1 cellular context compared by ENCODE assay signal in the genomic region with DNA sequence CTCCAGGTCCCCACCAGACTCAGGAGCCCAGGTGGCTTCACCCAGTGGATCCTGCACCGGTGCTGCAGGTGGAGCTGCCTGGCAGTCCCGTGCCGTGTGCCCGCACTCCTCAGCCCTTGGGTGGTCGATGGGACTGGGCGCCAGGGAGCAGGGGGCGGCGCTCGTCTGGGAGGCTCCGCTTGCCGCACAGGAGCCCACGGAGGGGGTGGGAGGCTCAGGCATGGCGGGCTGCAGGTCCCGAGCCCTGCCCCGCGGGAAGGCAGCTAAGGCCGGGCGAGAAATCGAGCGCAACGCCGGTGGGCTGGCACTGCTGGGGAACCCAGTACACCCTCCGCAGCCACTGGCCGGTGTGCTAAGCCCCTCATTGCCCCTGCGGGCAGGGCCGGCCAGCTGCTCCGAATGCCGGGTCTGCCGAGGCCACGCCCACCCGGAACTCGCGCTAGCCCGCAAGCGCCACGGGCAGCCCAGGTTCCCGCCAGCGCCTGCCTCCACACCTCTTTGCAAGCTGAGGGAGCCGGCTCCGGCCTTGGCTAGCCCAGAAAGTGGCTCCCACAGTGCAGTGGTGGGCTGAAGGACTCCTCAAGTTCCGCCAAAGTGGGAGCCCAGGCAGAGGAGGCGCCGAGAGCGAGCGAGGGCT.
TF ChIP-seq lines count a peak whose summit lies in the region.
"Not testable (repeated sequence)": the region's sequence is repeated elsewhere in the genome, so short reads cannot be mapped to it uniquely, and the experiment has no call there.

No MANE protein-coding gene starts in this region.

TF ChIP-seq in K562, 482 proteins besides CTCF, POLR2A, EP300 and RAD21 (continued from another document and continues in another):
- TF ChIP-seq, protein P1, sequence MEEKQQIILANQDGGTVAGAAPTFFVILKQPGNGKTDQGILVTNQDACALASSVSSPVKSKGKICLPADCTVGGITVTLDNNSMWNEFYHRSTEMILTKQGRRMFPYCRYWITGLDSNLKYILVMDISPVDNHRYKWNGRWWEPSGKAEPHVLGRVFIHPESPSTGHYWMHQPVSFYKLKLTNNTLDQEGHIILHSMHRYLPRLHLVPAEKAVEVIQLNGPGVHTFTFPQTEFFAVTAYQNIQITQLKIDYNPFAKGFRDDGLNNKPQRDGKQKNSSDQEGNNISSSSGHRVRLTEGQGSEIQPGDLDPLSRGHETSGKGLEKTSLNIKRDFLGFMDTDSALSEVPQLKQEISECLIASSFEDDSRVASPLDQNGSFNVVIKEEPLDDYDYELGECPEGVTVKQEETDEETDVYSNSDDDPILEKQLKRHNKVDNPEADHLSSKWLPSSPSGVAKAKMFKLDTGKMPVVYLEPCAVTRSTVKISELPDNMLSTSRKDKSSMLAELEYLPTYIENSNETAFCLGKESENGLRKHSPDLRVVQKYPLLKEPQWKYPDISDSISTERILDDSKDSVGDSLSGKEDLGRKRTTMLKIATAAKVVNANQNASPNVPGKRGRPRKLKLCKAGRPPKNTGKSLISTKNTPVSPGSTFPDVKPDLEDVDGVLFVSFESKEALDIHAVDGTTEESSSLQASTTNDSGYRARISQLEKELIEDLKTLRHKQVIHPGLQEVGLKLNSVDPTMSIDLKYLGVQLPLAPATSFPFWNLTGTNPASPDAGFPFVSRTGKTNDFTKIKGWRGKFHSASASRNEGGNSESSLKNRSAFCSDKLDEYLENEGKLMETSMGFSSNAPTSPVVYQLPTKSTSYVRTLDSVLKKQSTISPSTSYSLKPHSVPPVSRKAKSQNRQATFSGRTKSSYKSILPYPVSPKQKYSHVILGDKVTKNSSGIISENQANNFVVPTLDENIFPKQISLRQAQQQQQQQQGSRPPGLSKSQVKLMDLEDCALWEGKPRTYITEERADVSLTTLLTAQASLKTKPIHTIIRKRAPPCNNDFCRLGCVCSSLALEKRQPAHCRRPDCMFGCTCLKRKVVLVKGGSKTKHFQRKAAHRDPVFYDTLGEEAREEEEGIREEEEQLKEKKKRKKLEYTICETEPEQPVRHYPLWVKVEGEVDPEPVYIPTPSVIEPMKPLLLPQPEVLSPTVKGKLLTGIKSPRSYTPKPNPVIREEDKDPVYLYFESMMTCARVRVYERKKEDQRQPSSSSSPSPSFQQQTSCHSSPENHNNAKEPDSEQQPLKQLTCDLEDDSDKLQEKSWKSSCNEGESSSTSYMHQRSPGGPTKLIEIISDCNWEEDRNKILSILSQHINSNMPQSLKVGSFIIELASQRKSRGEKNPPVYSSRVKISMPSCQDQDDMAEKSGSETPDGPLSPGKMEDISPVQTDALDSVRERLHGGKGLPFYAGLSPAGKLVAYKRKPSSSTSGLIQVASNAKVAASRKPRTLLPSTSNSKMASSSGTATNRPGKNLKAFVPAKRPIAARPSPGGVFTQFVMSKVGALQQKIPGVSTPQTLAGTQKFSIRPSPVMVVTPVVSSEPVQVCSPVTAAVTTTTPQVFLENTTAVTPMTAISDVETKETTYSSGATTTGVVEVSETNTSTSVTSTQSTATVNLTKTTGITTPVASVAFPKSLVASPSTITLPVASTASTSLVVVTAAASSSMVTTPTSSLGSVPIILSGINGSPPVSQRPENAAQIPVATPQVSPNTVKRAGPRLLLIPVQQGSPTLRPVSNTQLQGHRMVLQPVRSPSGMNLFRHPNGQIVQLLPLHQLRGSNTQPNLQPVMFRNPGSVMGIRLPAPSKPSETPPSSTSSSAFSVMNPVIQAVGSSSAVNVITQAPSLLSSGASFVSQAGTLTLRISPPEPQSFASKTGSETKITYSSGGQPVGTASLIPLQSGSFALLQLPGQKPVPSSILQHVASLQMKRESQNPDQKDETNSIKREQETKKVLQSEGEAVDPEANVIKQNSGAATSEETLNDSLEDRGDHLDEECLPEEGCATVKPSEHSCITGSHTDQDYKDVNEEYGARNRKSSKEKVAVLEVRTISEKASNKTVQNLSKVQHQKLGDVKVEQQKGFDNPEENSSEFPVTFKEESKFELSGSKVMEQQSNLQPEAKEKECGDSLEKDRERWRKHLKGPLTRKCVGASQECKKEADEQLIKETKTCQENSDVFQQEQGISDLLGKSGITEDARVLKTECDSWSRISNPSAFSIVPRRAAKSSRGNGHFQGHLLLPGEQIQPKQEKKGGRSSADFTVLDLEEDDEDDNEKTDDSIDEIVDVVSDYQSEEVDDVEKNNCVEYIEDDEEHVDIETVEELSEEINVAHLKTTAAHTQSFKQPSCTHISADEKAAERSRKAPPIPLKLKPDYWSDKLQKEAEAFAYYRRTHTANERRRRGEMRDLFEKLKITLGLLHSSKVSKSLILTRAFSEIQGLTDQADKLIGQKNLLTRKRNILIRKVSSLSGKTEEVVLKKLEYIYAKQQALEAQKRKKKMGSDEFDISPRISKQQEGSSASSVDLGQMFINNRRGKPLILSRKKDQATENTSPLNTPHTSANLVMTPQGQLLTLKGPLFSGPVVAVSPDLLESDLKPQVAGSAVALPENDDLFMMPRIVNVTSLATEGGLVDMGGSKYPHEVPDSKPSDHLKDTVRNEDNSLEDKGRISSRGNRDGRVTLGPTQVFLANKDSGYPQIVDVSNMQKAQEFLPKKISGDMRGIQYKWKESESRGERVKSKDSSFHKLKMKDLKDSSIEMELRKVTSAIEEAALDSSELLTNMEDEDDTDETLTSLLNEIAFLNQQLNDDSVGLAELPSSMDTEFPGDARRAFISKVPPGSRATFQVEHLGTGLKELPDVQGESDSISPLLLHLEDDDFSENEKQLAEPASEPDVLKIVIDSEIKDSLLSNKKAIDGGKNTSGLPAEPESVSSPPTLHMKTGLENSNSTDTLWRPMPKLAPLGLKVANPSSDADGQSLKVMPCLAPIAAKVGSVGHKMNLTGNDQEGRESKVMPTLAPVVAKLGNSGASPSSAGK (IDR thresholded peaks at IDR 0.05), result peak; percentile 91
- TF ChIP-seq NR3C1 (CRISPR knock-in tag; IDR thresholded peaks at IDR 0.05), result peak; percentile 26; the same call in 1 of the 2 replicates
- peak; percentile 63 for TF ChIP-seq RBBP5 (IDR thresholded peaks at IDR 0.05; ENCODE audit: borderline replicate concordance, insufficient read depth, low read length, poor library complexity, severe bottlenecking)
- peak; percentile 44; the same call in 1 of the 2 replicates for TF ChIP-seq SP1 (CRISPR knock-in tag; IDR thresholded peaks at IDR 0.05)
- TF ChIP-seq, protein P2, sequence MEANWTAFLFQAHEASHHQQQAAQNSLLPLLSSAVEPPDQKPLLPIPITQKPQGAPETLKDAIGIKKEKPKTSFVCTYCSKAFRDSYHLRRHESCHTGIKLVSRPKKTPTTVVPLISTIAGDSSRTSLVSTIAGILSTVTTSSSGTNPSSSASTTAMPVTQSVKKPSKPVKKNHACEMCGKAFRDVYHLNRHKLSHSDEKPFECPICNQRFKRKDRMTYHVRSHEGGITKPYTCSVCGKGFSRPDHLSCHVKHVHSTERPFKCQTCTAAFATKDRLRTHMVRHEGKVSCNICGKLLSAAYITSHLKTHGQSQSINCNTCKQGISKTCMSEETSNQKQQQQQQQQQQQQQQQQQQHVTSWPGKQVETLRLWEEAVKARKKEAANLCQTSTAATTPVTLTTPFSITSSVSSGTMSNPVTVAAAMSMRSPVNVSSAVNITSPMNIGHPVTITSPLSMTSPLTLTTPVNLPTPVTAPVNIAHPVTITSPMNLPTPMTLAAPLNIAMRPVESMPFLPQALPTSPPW (CRISPR knock-in tag; IDR thresholded peaks at IDR 0.05), result 0 out of 2 replicates have a peak, but pooled peaks have one; percentile 17
- TF ChIP-seq, protein P3, sequence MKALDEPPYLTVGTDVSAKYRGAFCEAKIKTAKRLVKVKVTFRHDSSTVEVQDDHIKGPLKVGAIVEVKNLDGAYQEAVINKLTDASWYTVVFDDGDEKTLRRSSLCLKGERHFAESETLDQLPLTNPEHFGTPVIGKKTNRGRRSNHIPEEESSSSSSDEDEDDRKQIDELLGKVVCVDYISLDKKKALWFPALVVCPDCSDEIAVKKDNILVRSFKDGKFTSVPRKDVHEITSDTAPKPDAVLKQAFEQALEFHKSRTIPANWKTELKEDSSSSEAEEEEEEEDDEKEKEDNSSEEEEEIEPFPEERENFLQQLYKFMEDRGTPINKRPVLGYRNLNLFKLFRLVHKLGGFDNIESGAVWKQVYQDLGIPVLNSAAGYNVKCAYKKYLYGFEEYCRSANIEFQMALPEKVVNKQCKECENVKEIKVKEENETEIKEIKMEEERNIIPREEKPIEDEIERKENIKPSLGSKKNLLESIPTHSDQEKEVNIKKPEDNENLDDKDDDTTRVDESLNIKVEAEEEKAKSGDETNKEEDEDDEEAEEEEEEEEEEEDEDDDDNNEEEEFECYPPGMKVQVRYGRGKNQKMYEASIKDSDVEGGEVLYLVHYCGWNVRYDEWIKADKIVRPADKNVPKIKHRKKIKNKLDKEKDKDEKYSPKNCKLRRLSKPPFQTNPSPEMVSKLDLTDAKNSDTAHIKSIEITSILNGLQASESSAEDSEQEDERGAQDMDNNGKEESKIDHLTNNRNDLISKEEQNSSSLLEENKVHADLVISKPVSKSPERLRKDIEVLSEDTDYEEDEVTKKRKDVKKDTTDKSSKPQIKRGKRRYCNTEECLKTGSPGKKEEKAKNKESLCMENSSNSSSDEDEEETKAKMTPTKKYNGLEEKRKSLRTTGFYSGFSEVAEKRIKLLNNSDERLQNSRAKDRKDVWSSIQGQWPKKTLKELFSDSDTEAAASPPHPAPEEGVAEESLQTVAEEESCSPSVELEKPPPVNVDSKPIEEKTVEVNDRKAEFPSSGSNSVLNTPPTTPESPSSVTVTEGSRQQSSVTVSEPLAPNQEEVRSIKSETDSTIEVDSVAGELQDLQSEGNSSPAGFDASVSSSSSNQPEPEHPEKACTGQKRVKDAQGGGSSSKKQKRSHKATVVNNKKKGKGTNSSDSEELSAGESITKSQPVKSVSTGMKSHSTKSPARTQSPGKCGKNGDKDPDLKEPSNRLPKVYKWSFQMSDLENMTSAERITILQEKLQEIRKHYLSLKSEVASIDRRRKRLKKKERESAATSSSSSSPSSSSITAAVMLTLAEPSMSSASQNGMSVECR (CRISPR knock-in tag; IDR thresholded peaks at IDR 0.05), result peak; percentile 69; the same call in 1 of the 2 replicates
- TF ChIP-seq ELF1 (tag; IDR thresholded peaks at IDR 0.05), result peak; percentile 49; the same call in 1 of the 2 replicates
- TF ChIP-seq, protein P4, sequence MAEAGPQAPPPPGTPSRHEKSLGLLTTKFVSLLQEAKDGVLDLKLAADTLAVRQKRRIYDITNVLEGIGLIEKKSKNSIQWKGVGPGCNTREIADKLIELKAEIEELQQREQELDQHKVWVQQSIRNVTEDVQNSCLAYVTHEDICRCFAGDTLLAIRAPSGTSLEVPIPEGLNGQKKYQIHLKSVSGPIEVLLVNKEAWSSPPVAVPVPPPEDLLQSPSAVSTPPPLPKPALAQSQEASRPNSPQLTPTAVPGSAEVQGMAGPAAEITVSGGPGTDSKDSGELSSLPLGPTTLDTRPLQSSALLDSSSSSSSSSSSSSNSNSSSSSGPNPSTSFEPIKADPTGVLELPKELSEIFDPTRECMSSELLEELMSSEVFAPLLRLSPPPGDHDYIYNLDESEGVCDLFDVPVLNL (CRISPR knock-in tag; IDR thresholded peaks at IDR 0.05; ENCODE audit: low read depth), result peak; percentile 48; the same call in 1 of the 2 replicates
- peak; percentile 60 for TF ChIP-seq TAF1 (IDR thresholded peaks at IDR 0.05; ENCODE audit: control insufficient read depth, extremely low read depth, insufficient read depth, low read length, severe bottlenecking)
- TF ChIP-seq GABPB1 (CRISPR knock-in tag; IDR thresholded peaks at IDR 0.05), result peak; percentile 65
- TF ChIP-seq, protein P5, sequence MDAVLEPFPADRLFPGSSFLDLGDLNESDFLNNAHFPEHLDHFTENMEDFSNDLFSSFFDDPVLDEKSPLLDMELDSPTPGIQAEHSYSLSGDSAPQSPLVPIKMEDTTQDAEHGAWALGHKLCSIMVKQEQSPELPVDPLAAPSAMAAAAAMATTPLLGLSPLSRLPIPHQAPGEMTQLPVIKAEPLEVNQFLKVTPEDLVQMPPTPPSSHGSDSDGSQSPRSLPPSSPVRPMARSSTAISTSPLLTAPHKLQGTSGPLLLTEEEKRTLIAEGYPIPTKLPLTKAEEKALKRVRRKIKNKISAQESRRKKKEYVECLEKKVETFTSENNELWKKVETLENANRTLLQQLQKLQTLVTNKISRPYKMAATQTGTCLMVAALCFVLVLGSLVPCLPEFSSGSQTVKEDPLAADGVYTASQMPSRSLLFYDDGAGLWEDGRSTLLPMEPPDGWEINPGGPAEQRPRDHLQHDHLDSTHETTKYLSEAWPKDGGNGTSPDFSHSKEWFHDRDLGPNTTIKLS (IDR thresholded peaks at IDR 0.05; ENCODE audit: borderline replicate concordance, low read depth), result peak; percentile 21; the same call in 1 of the 2 replicates
- TF ChIP-seq L3MBTL2 (IDR thresholded peaks at IDR 0.05), result peak; percentile 87
- 0 out of 2 replicates have a peak, but pooled peaks have one; percentile 51 for TF ChIP-seq CBX1 (IDR thresholded peaks at IDR 0.05; ENCODE audit: low read depth)
- TF ChIP-seq SIN3B (IDR thresholded peaks at IDR 0.05; ENCODE audit: low read depth), result 0 out of 2 replicates have a peak, but pooled peaks have one; percentile 14
- TF ChIP-seq NFRKB (IDR thresholded peaks at IDR 0.05; ENCODE audit: low read depth), result peak; percentile 32; the same call in 1 of the 2 replicates
- TF ChIP-seq ETV1 (tag; conservative IDR thresholded peaks at IDR 0.05; ENCODE audit: low read depth), result 0 out of 2 replicates have a peak, but pooled peaks have one; percentile 14
- TF ChIP-seq GATA2 (CRISPR knock-in tag; IDR thresholded peaks at IDR 0.05), result peak; percentile 2; the same call in 1 of the 2 replicates
- TF ChIP-seq PHF8 (IDR thresholded peaks at IDR 0.05; ENCODE audit: borderline replicate concordance, low read length), result peak; percentile 39; the same call in 1 of the 2 replicates
- TF ChIP-seq EP400 (IDR thresholded peaks at IDR 0.05), result peak; percentile 71; the same call in 1 of the 2 replicates
- peak in 1 of 2 experiments; percentile 77; a peak in 2 of 4 replicates for TF ChIP-seq MAZ (CRISPR knock-in tag; conservative IDR thresholded peaks at IDR 0.05 in 1 of 2, IDR thresholded peaks at IDR 0.05 in 1 of 2)
- 0 out of 2 replicates have a peak, but pooled peaks have one; percentile 39 for TF ChIP-seq KAT7 (CRISPR knock-in tag; IDR thresholded peaks at IDR 0.05; ENCODE audit: borderline replicate concordance)
- TF ChIP-seq, protein P6, sequence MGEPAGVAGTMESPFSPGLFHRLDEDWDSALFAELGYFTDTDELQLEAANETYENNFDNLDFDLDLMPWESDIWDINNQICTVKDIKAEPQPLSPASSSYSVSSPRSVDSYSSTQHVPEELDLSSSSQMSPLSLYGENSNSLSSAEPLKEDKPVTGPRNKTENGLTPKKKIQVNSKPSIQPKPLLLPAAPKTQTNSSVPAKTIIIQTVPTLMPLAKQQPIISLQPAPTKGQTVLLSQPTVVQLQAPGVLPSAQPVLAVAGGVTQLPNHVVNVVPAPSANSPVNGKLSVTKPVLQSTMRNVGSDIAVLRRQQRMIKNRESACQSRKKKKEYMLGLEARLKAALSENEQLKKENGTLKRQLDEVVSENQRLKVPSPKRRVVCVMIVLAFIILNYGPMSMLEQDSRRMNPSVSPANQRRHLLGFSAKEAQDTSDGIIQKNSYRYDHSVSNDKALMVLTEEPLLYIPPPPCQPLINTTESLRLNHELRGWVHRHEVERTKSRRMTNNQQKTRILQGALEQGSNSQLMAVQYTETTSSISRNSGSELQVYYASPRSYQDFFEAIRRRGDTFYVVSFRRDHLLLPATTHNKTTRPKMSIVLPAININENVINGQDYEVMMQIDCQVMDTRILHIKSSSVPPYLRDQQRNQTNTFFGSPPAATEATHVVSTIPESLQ (CRISPR knock-in tag; IDR thresholded peaks at IDR 0.05), result peak; percentile 50; the same call in 1 of the 2 replicates
- 0 out of 2 replicates have a peak, but pooled peaks have one; percentile 19 for TF ChIP-seq TOE1 (IDR thresholded peaks at IDR 0.05; ENCODE audit: borderline replicate concordance)
- TF ChIP-seq TOE1 (CRISPR knock-in tag; IDR thresholded peaks at IDR 0.05; ENCODE audit: borderline replicate concordance, low read depth), result not testable (repeated sequence)
